ENCODE assay signal across 8 cellular contexts in the genomic region with DNA sequence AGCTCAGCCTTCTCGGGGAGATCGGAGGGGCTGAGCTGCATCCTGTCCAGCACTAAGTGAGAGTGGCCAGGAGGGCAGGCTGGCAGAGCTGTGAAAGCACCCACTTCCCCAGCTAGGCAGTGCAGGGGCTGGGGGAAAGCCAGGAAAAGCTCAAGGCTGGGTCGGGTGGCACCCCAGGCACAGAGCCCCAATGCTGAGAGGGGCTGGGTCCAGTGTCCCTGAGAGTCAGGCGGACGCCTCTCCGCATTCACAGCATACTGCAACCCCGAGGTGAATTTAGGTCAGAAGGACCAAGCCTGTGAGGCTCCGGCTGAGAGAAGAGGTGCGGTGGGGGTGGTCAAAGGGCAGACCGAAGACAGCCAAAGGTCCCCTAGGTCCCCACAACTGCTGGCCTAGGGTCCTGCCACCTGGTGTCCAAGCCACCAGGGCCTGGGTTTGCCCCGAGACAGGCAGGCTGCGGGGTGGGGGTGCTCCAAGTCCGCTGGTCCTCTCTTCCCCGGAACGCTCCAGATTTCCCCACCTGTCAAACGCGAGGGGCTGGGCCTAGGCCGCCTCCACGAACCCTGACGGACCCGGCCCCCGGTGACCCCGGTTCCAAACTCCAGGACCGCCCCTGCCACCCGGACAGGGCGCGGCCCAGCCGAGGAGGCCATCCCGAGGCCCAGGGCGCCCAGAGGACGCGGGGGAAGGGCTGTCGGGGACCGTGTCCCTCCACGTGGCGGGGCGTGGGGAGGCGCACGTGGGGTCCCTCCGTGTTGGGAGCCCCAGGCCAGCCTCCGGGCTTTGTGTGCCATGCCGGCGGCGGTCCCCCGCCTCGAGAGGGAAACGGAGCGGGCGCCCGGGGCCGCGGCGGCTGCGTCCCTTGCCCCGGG. TPM values are rescaled to one million over a fixed set of nuclear protein-coding genes. Genes with fewer than 3 reads are reported as not detected.
DNase-seq lines count a peak whose midpoint lies in the region; ATAC-seq lines count a peak whose summit lies in the region.

No MANE protein-coding gene starts in this region.

- DNase-seq in NCI-H1417 (lab: John Stamatoyannopoulos, UW) (peak; percentile 50 to 66 (median 50)), NCI-H1417 treated with DMSO at 0.1 percent for 48 hours (lab: John Stamatoyannopoulos, UW) (no peak), NCI-H526 treated with DMSO at 0.1 percent for 48 hours (lab: John Stamatoyannopoulos, UW) (peak; percentile 18), iPS DF 6.9 (ENCODE audit: low read depth, low spot score) (no peak), pons (ENCODE audit: low spot score) (no peak)

- peak overlapping the region; percentile 88 for H3K27ac ChIP-seq in adipose tissue (ENCODE audit: low read depth, low read length)
- H3K27ac ChIP-seq in iPS DF 6.9 (ENCODE audit: low read length): no peak overlapping the region
- peak overlapping the region; percentile 76 to 97 (median 90) for H3K27ac ChIP-seq in skin epidermis

- H3K4me1 ChIP-seq in iPS DF 6.9 (ENCODE audit: control insufficient read depth, insufficient read depth, low read length): no peaks in the 10 kb centered on the region

- H3K27me3 ChIP-seq in iPS DF 6.9 (ENCODE audit: control insufficient read depth, insufficient read depth, low read length): no peaks in the 10 kb centered on the region

- H3K4me3 ChIP-seq in iPS DF 6.9 (ENCODE audit: low read length) (peak overlapping the region; percentile 81), skin epidermis (peak overlapping the region; percentile 63 to 99 (median 93))

- H3K36me3 ChIP-seq in iPS DF 6.9 (ENCODE audit: control insufficient read depth, insufficient read depth, low read length): no peaks in the 10 kb centered on the region

- no peaks in the 10 kb centered on the region for H3K9me3 ChIP-seq in iPS DF 6.9 (ENCODE audit: control insufficient read depth, insufficient read depth, low read length)

- ATAC-seq in HG02588 (IDR thresholded peaks at IDR 0.05; ENCODE audit: unreplicated experiment): peak; percentile 22

- WGBS in adipose tissue, 3 donors: 0 to 1% (median 1%) methylated on average over 51 to 55 of the region's 55 CpGs
- WGBS in iPS DF 6.9 (ENCODE audit: insufficient coverage, insufficient read length): no CpG with 5 or more reads among the region's 55 CpGs

RNA-seq across cellular contexts. Expression of a gene that starts 0.5 kb away (rescaled TPM):
- 10 to 100 TPM; 10.6 to 39.8 (median 22.0) TPM for polyA plus RNA-seq in adipose tissue

RNA-seq across cellular contexts. Expression of a gene that starts 56.2 kb away (rescaled TPM):
- polyA plus RNA-seq in adipose tissue: 100 to 1,000 TPM in 1 of 3 donors, 10 to 100 TPM in 2; 79.2 to 104 (median 80.3) TPM

Comparison
In these comparisons a context has a peak if more than half of its experiments do, and no peak if none do; other contexts are left out.
1. DNase-seq: peak in NCI-H1417 (3 of 3) and NCI-H526 treated with DMSO at 0.1 percent for 48 hours (single experiment); none in NCI-H1417 treated with DMSO at 0.1 percent for 48 hours (single experiment), iPS DF 6.9 (single experiment) and pons (single experiment).